14 cellular contexts compared by ENCODE assay signal in the genomic region with DNA sequence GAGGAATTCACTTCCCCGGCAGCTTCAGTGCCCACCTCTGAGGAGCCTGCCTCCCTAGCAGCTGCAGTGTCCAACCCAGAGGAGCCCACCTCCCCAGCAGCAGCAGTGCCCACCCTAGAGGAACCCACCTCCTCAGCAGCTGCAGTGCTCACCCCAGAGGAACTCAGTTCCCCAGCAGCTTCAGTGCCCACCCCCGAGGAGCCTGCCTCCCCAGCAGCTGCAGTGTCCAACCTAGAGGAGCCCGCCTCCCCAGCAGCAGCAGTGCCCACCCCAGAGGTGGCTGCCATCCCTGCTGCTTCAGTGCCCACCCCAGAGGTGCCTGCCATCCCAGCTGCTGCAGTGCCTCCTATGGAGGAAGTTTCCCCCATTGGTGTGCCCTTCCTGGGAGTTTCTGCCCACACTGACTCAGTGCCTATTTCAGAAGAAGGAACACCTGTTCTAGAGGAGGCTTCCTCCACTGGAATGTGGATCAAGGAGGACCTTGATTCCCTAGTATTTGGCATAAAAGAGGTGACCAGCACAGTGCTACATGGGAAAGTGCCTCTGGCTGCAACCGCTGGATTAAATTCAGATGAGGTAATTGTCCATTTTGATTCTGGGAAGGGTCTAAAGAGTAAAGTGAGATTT.
A peak's percentile ranks its signal among the peaks of the same experiment; 100 is the strongest.
DNase-seq lines count a peak whose midpoint lies in the region; ATAC-seq and TF ChIP-seq lines count a peak whose summit lies in the region.
"Had no signal": no experiment of that assay in that cellular context is flagged by ENCODE, and none has a peak within 500 bp of the region (broad histone marks: within the 10 kb centered on the region; RNA-seq: fewer than 3 reads in every experiment).

No MANE protein-coding gene starts in this region.

- H3K23ac ChIP-seq in mesendoderm (ENCODE audit: low read length), result peak overlapping the region; percentile 29

- H3K4me1 ChIP-seq in left ventricle myocardium inferior (peaks cover 96% of the 10 kb centered on the region), mesendoderm (ENCODE audit: control insufficient read depth, low read depth, low read length) (peaks cover 8% of the 10 kb centered on the region), tibial artery (peaks cover 0 to 95% (median 53%) of the 10 kb centered on the region in 4 donors)

- H3K36me3 ChIP-seq in left ventricle myocardium inferior, result no peaks in the 10 kb centered on the region
- H3K36me3 ChIP-seq in brain microvascular endothelial cell (replicated peaks), result peaks cover 19% of the 10 kb centered on the region
- peaks cover 3% of the 10 kb centered on the region for H3K36me3 ChIP-seq in mesendoderm (ENCODE audit: control insufficient read depth, insufficient read depth, low read length)
- H3K36me3 ChIP-seq in tibial artery, result peaks cover 0 to 12% (median 6%) of the 10 kb centered on the region in 3 donors

- no peak overlapping the region for H4K5ac ChIP-seq in mesendoderm (ENCODE audit: low read length)

- H3K79me2 ChIP-seq in mesendoderm (ENCODE audit: control insufficient read depth, insufficient read depth, low read length), result peaks cover 88% of the 10 kb centered on the region

- H3K79me1 ChIP-seq in mesendoderm (ENCODE audit: low read length), result peaks cover 9% of the 10 kb centered on the region

- H3K4ac ChIP-seq in mesendoderm (ENCODE audit: low read depth, low read length), result no peak overlapping the region

- no peak overlapping the region for H2BK15ac ChIP-seq in mesendoderm (replicated peaks; ENCODE audit: low read depth)

- peak overlapping the region; percentile 66 for H3K56ac ChIP-seq in mesendoderm (ENCODE audit: low read length)

- no peak overlapping the region for H2BK5ac ChIP-seq in mesendoderm (ENCODE audit: low read length)

- in situ Hi-C loops in brain microvascular endothelial cell (cut with HindIII; ENCODE audit: low pct_ligation_motif_present, low sequenced_read_pairs) (no loop called here), GM13976 (cut with MboI; ENCODE audit: low sequenced_read_pairs, unreplicated experiment) (no loop called here)

- WGBS in mesendoderm (ENCODE audit: extremely low coverage, insufficient coverage, low lambda C conversion rate), result no CpG with 5 or more reads among the region's 4 CpGs

- H3K4me2 ChIP-seq in mesendoderm (ENCODE audit: low read length), result peak overlapping the region; percentile 75

- no peak for ATAC-seq in Right ventricle myocardium inferior

- no peak overlapping the region for H3K18ac ChIP-seq in mesendoderm (ENCODE audit: low read length)

- intact Hi-C loops in left ventricle myocardium inferior (cut with micrococcal nuclease) (no loop called here), Right ventricle myocardium inferior (cut with DNase I) (no loop called here), tibial artery (cut with DNase I; ENCODE audit: low total_unique reads) (loop anchor here (10.0 kb wide), 2 partner anchors 59 to 149 kb away; no protein-coding TSS in a partner anchor)

- H3K9ac ChIP-seq in mesendoderm (ENCODE audit: low read length), result peak overlapping the region; percentile 47

- no peak overlapping the region for H2BK120ac ChIP-seq in mesendoderm (ENCODE audit: low read depth, low read length)

- TF ChIP-seq CTCF in left ventricle myocardium inferior (IDR thresholded peaks at IDR 0.05; ENCODE audit: borderline replicate concordance) (no peak), brain microvascular endothelial cell (IDR thresholded peaks at IDR 0.05; ENCODE audit: low read depth, low read length, missing control alignments) (no peak), tibial artery (IDR thresholded peaks at IDR 0.05) (no peak), GM13976 (IDR thresholded peaks at IDR 0.05; ENCODE audit: borderline replicate concordance, control extremely low read depth, extremely low read depth, insufficient read depth, missing control alignments) (no peak)

- H3K4me3 ChIP-seq in left ventricle myocardium inferior (peak overlapping the region; percentile 33), brain microvascular endothelial cell (ENCODE audit: low read depth, low read length) (peak overlapping the region; percentile 25), mesendoderm (ENCODE audit: low read length) (peak overlapping the region; percentile 27), tibial artery (peak overlapping the region in 1 of 2 donors; percentile 1)

- no peak overlapping the region for H2AK5ac ChIP-seq in mesendoderm (ENCODE audit: low read length)

- H4K8ac ChIP-seq in mesendoderm (ENCODE audit: low read depth, low read length), result no peak overlapping the region

- H3K27ac ChIP-seq in left ventricle myocardium inferior (replicated peaks) (peak overlapping the region; percentile 43), brain microvascular endothelial cell (no peak overlapping the region), mesendoderm (ENCODE audit: low read depth, low read length) (no peak overlapping the region), tibial artery (peak overlapping the region; percentile 15 to 46)
- H3K27ac ChIP-seq: neutrophil had no signal

- no peaks in the 10 kb centered on the region for H3K9me3 ChIP-seq in left ventricle myocardium inferior (replicated peaks)
- no peaks in the 10 kb centered on the region for H3K9me3 ChIP-seq in tibial artery
- H3K9me3 ChIP-seq: neutrophil had no signal

- H3K27me3 ChIP-seq in left ventricle myocardium inferior (ENCODE audit: low read depth), result no peaks in the 10 kb centered on the region
- H3K27me3 ChIP-seq in brain microvascular endothelial cell (replicated peaks), result no peaks in the 10 kb centered on the region
- H3K27me3 ChIP-seq in mesendoderm (ENCODE audit: insufficient read depth, low read length, poor library complexity), result no peaks in the 10 kb centered on the region
- no peaks in the 10 kb centered on the region for H3K27me3 ChIP-seq in tibial artery
- H3K27me3 ChIP-seq: neutrophil had no signal

- no peak for DNase-seq in left ventricle myocardium inferior
- no peak for DNase-seq in Right ventricle myocardium inferior (ENCODE audit: missing footprints)
- DNase-seq in brain microvascular endothelial cell, result no peak
- DNase-seq in mesendoderm, result peak; percentile 18
- no peak for DNase-seq in tibial artery
- no peak for DNase-seq in germinal center (ENCODE audit: low spot score)
- no peak for DNase-seq in HuH-7 (ENCODE audit: low spot score)
- no peak for DNase-seq in GM13976 (ENCODE audit: low spot score)
- DNase-seq: amygdala; DMS79; MM.1S; RPMI8226; stimulated activated CD4-positive, alpha-beta T cell treated with anti-CD3 and anti-CD28 coated beads, Interleukin-4, amount 100 ng/mL, for 24 hours had no signal

Comparison
In these comparisons a context has a peak if more than half of its experiments do, and no peak if none do; other contexts are left out.
1. H3K27ac ChIP-seq: peak in left ventricle myocardium inferior (single experiment) and tibial artery (2 of 2); none in brain microvascular endothelial cell (single experiment) and mesendoderm (single experiment).